In the genomic region with DNA sequence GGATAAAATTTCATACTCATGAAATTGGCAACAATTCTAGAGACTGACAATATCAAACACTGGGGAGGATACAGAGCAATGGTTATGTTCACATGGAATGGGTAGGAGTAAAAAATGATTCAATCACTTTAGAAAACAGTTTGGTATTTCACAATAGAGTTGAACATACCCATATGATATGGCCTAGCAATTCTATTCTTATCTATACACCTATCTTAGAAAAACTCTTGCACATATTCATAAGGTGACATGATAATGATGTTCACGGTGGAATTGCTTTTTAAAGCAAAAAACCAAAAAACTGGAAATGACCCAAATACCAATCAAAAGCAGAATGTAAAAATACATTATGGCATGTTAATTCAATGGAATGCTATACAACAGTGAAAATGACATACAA, we compare ENCODE assay signal across 1 cellular context.
TF ChIP-seq lines count a peak whose summit lies in the region.

No MANE protein-coding gene starts in this region.

TF ChIP-seq in SK-N-SH, 30 proteins besides CTCF, POLR2A, EP300 and RAD21 (continued from another document):
- TF ChIP-seq SMC3 (IDR thresholded peaks at IDR 0.05; ENCODE audit: low read depth, low read length) (no peak), TAF1 (IDR thresholded peaks at IDR 0.05; ENCODE audit: borderline replicate concordance, low read depth, low read length) (no peak), TEAD4 (IDR thresholded peaks at IDR 0.05; ENCODE audit: borderline replicate concordance, insufficient read depth) (no peak), JUND (IDR thresholded peaks at IDR 0.05) (no peak), NRF1 (IDR thresholded peaks at IDR 0.05; ENCODE audit: low read depth, low read length) (no peak), FOXJ3 (CRISPR knock-in tag; IDR thresholded peaks at IDR 0.05) (no peak), RXRA (IDR thresholded peaks at IDR 0.05; ENCODE audit: borderline replicate concordance, low read depth) (no peak)
